Comparison of ENCODE assay signal across 1 cellular context in genomic region chr10:104120903-104121484, GRCh38.
TF ChIP-seq lines count a peak whose summit lies in the region.

No MANE protein-coding gene starts in this region.

TF ChIP-seq in HepG2, 621 proteins besides CTCF, POLR2A, EP300 and RAD21 (continued from another document and continues in another):
- peak; percentile 69 for TF ChIP-seq ZNF781 (CRISPR knock-in tag; IDR thresholded peaks at IDR 0.05; ENCODE audit: borderline replicate concordance, not compliant biosample characterization)
- TF ChIP-seq HMGXB3 (CRISPR knock-in tag; IDR thresholded peaks at IDR 0.05; ENCODE audit: borderline replicate concordance): 0 out of 2 replicates have a peak, but pooled peaks have one; percentile 12
- peak; percentile 44 for TF ChIP-seq TGIF2 (CRISPR knock-in tag; IDR thresholded peaks at IDR 0.05)
- 0 out of 2 replicates have a peak, but pooled peaks have one; percentile 30 for TF ChIP-seq ZNF441 (CRISPR knock-in tag; IDR thresholded peaks at IDR 0.05; ENCODE audit: borderline replicate concordance)
- no peak for TF ChIP-seq E2F5 (CRISPR knock-in tag; conservative IDR thresholded peaks at IDR 0.05)
- TF ChIP-seq AHDC1 (CRISPR knock-in tag; IDR thresholded peaks at IDR 0.05; ENCODE audit: borderline replicate concordance): no peak
- 0 out of 2 replicates have a peak, but pooled peaks have one; percentile 11 for TF ChIP-seq YEATS2 (CRISPR knock-in tag; IDR thresholded peaks at IDR 0.05; ENCODE audit: borderline replicate concordance)
- TF ChIP-seq CCDC6 (CRISPR knock-in tag; IDR thresholded peaks at IDR 0.05): 0 out of 2 replicates have a peak, but pooled peaks have one; percentile 28
- TF ChIP-seq GPN1 (CRISPR knock-in tag; IDR thresholded peaks at IDR 0.05; ENCODE audit: borderline replicate concordance): no peak
- TF ChIP-seq ZSCAN12 (CRISPR knock-in tag; IDR thresholded peaks at IDR 0.05): no peak
- peak; percentile 31; the same call in 1 of the 2 replicates for TF ChIP-seq ZNF644 (CRISPR knock-in tag; IDR thresholded peaks at IDR 0.05; ENCODE audit: low read depth)
- peak; percentile 45; the same call in 1 of the 2 replicates for TF ChIP-seq ZBTB25 (CRISPR knock-in tag; IDR thresholded peaks at IDR 0.05)
- no peak for TF ChIP-seq ZNF562 (CRISPR knock-in tag; IDR thresholded peaks at IDR 0.05; ENCODE audit: borderline replicate concordance)
- TF ChIP-seq REST (IDR thresholded peaks at IDR 0.05; ENCODE audit: borderline replicate concordance in 1 of 2, low read depth in 1 of 2, low read length in 2 of 2): peak in 1 of 2 experiments; percentile 15; a peak in 1 of 4 replicates
- TF ChIP-seq ZBTB26 (CRISPR knock-in tag; IDR thresholded peaks at IDR 0.05; ENCODE audit: borderline replicate concordance): no peak
- TF ChIP-seq SRSF1 (optimal IDR thresholded peaks at IDR 0.05; ENCODE audit: low read depth, low read length): peak; percentile 27
- peak; percentile 76 for TF ChIP-seq RFX3 (CRISPR knock-in tag; IDR thresholded peaks at IDR 0.05)
- no peak for TF ChIP-seq ZBTB40 (IDR thresholded peaks at IDR 0.05)
- TF ChIP-seq ZBTB40 (CRISPR knock-in tag; IDR thresholded peaks at IDR 0.05): peak; percentile 43; the same call in 1 of the 2 replicates
- TF ChIP-seq LCORL (IDR thresholded peaks at IDR 0.05): no peak
- TF ChIP-seq LCORL (CRISPR knock-in tag; IDR thresholded peaks at IDR 0.05): peak; percentile 34; the same call in 1 of the 2 replicates
